26 cellular contexts compared by ENCODE assay signal in genomic region chr3:167940241-167940640, GRCh38.
DNase-seq lines count a peak whose midpoint lies in the region; ATAC-seq and TF ChIP-seq lines count a peak whose summit lies in the region.
"Had no signal": no experiment of that assay in that cellular context is flagged by ENCODE, and none has a peak within 500 bp of the region (broad histone marks: within the 10 kb centered on the region; RNA-seq: fewer than 3 reads in every experiment).

No MANE protein-coding gene starts in this region.

- H3K4me3 Mint-ChIP-seq in MCF 10A (ENCODE audit: unreplicated experiment), result no peak overlapping the region
- no peak overlapping the region for H3K4me3 Mint-ChIP-seq in natural killer cell treated with Interleukin-12 subunit alpha and Interleukin-12 subunit beta and Interleukin-15 and Interleukin-18, amount 100 ng/mL, for 72 hours
- H3K4me3 Mint-ChIP-seq: brain; naive thymus-derived CD8-positive, alpha-beta T cell; T-helper 2 cell treated with Interferon-gamma antibody and Interleukin-4, amounts not matched to agents 5 μg/mL and 100 μg/mL, for 36 hours; WTC11 had no signal

- H3K4me1 Mint-ChIP-seq in MCF 10A (ENCODE audit: insufficient read depth, unreplicated experiment), result peaks cover 26% of the 10 kb centered on the region
- H3K4me1 Mint-ChIP-seq in natural killer cell treated with Interleukin-12 subunit alpha and Interleukin-12 subunit beta and Interleukin-15 and Interleukin-18, amount 100 ng/mL, for 72 hours (ENCODE audit: low read depth in 2 of 2), result peaks cover 0 to 2% of the 10 kb centered on the region in 2 donors
- H3K4me1 Mint-ChIP-seq: brain had no signal

- H4K20me1 ChIP-seq in hepatocyte (ENCODE audit: insufficient read depth, poor library complexity, severe bottlenecking), result no peaks in the 10 kb centered on the region
- H4K20me1 ChIP-seq: BLaER1 had no signal

- no peak for TF ChIP-seq POLR2A in breast epithelium (IDR thresholded peaks at IDR 0.05)

- peak overlapping the region; percentile 71 for H3K9ac ChIP-seq in SK-N-MC (ENCODE audit: insufficient read length)
- H3K9ac ChIP-seq: BLaER1 had no signal

- ATAC-seq in natural killer cell treated with Interleukin-12 subunit alpha and Interleukin-12 subunit beta and Interleukin-15 and Interleukin-18, amount 100 ng/mL, for 72 hours, result no peak
- ATAC-seq: HCT116; heart right ventricle; naive thymus-derived CD8-positive, alpha-beta T cell; pancreas; right cardiac atrium; upper lobe of right lung; WTC11 had no signal

- H3K4me2 ChIP-seq in hepatocyte, result no peak overlapping the region

- H3K9me3 Mint-ChIP-seq in MCF 10A (ENCODE audit: unreplicated experiment), result no peaks in the 10 kb centered on the region
- no peaks in the 10 kb centered on the region for H3K9me3 Mint-ChIP-seq in natural killer cell treated with Interleukin-12 subunit alpha and Interleukin-12 subunit beta and Interleukin-15 and Interleukin-18, amount 100 ng/mL, for 72 hours
- H3K9me3 Mint-ChIP-seq: naive thymus-derived CD8-positive, alpha-beta T cell; T-helper 2 cell treated with Interferon-gamma antibody and Interleukin-4, amounts not matched to agents 5 μg/mL and 100 μg/mL, for 36 hours; WTC11 had no signal

- BruUV-seq in MCF 10A (replicated peaks; lab: Mats Ljungman, UMichigan), result no TSS peak

- H3K36me3 Mint-ChIP-seq in MCF 10A (ENCODE audit: insufficient read depth, unreplicated experiment), result peaks cover 8% of the 10 kb centered on the region
- H3K36me3 Mint-ChIP-seq in natural killer cell treated with Interleukin-12 subunit alpha and Interleukin-12 subunit beta and Interleukin-15 and Interleukin-18, amount 100 ng/mL, for 72 hours, result no peaks in the 10 kb centered on the region
- H3K36me3 Mint-ChIP-seq: brain; naive thymus-derived CD8-positive, alpha-beta T cell; WTC11 had no signal

- H3K4me1 ChIP-seq in breast epithelium (no peaks in the 10 kb centered on the region), hepatocyte (ENCODE audit: insufficient read depth) (no peaks in the 10 kb centered on the region)
- H3K4me1 ChIP-seq: pancreas, upper lobe of right lung had no signal

- no peaks in the 10 kb centered on the region for H3K79me2 ChIP-seq in hepatocyte

- H3K27ac ChIP-seq in breast epithelium (no peak overlapping the region), SK-N-MC (peak overlapping the region; percentile 98), hepatocyte (no peak overlapping the region)
- H3K27ac ChIP-seq: BLaER1, pancreas, upper lobe of right lung had no signal

- CTCF ChIA-PET in MCF 10A (lab: Yijun Ruan, JAX), result interaction anchor here (0.7 kb wide), 1 partner anchor 100 kb away, joined by 3 read pairs; no protein-coding TSS in a partner anchor

- H3K36me3 ChIP-seq in breast epithelium (no peaks in the 10 kb centered on the region), SK-N-MC (ENCODE audit: insufficient read depth, low read length) (no peaks in the 10 kb centered on the region), hepatocyte (replicated peaks; ENCODE audit: insufficient read depth, low read depth) (no peaks in the 10 kb centered on the region)
- H3K36me3 ChIP-seq: BLaER1, heart right ventricle, pancreas, upper lobe of right lung had no signal

- no peaks in the 10 kb centered on the region for H3K9me2 ChIP-seq in hepatocyte (replicated peaks; ENCODE audit: insufficient read depth)

- H2AFZ ChIP-seq in hepatocyte, result no peak overlapping the region

- TF ChIP-seq CTCF in MCF 10A (IDR thresholded peaks at IDR 0.05; ENCODE audit: unreplicated experiment) (no peak), breast epithelium (IDR thresholded peaks at IDR 0.05) (no peak), fibroblast of the aortic adventitia (IDR thresholded peaks at IDR 0.05; ENCODE audit: insufficient read depth, low read length) (no peak), hepatocyte (IDR thresholded peaks at IDR 0.05; ENCODE audit: poor library complexity) (no peak)

- H3K9me3 ChIP-seq in breast epithelium (no peaks in the 10 kb centered on the region), SK-N-MC (ENCODE audit: low read depth, low read length) (no peaks in the 10 kb centered on the region), hepatocyte (ENCODE audit: low read depth) (no peaks in the 10 kb centered on the region)
- H3K9me3 ChIP-seq: BLaER1, pancreas, upper lobe of right lung had no signal

- POLR2A ChIA-PET in MCF 10A (lab: Yijun Ruan, JAX), result interaction anchor here (0.8 kb wide), 2 partner anchors 10 to 63 kb away, joined by 3 to 4 read pairs; no protein-coding TSS in a partner anchor

- DNase-seq in MCF 10A (ENCODE audit: unreplicated experiment) (peak; percentile 35), breast epithelium (ENCODE audit: low spot score in 2 of 2) (no peak), SK-N-MC (ENCODE audit: low read depth, low spot score) (no peak), fibroblast of the aortic adventitia (ENCODE audit: low read depth) (peak; percentile 3), hepatocyte (ENCODE audit: low spot score) (no peak), NCI-H446 treated with DMSO at 0.1 percent for 48 hours (lab: John Stamatoyannopoulos, UW) (no peak)
- DNase-seq in natural killer cell treated with Interleukin-12 subunit alpha and Interleukin-12 subunit beta and Interleukin-15 and Interleukin-18, amount 100 ng/mL, for 72 hours (ENCODE audit: low spot score), result no peak
- no peak for DNase-seq in stimulated activated CD4-positive, alpha-beta T cell treated with anti-CD3 and anti-CD28 coated beads, Interleukin-4, amount 100 ng/mL, for 24 hours
- DNase-seq: activated CD4-positive, alpha-beta T cell treated with anti-CD3 and anti-CD28 coated beads, Interleukin-2, amount 50 U/mL, for 4 hours; activated CD8-positive, alpha-beta memory T cell treated with anti-CD3 and anti-CD28 coated beads, Interleukin-2, amount 50 U/mL, for 4 hours; activated effector memory CD4-positive, alpha-beta T cell treated with Interleukin-2 at 50 U/mL for 16 hours; GDM1; heart right ventricle; KG1; MV-4-11; naive thymus-derived CD8-positive, alpha-beta T cell; NCI-H187 treated with DMSO at 0.1 percent for 48 hours; NK-92 treated with Interleukin-12 subunit alpha and Interleukin-12 subunit beta, amount 100 ng/mL, for 24 hours; pancreas; right cardiac atrium; upper lobe of right lung had no signal

- peak overlapping the region; percentile 93 for H3K27ac Mint-ChIP-seq in MCF 10A (ENCODE audit: low read depth, unreplicated experiment)
- no peak overlapping the region for H3K27ac Mint-ChIP-seq in natural killer cell treated with Interleukin-12 subunit alpha and Interleukin-12 subunit beta and Interleukin-15 and Interleukin-18, amount 100 ng/mL, for 72 hours
- H3K27ac Mint-ChIP-seq: naive thymus-derived CD8-positive, alpha-beta T cell; T-helper 2 cell treated with Interferon-gamma antibody and Interleukin-4, amounts not matched to agents 5 μg/mL and 100 μg/mL, for 36 hours; WTC11 had no signal

- WGBS in hepatocyte (ENCODE audit: low lambda C conversion rate, missing lambda C conversion rate), result 95% methylated on average over 3 of the region's 3 CpGs

- H3K27me3 Mint-ChIP-seq in MCF 10A (ENCODE audit: insufficient read depth, unreplicated experiment), result peaks cover 16% of the 10 kb centered on the region
- peaks cover 0 to 20% of the 10 kb centered on the region in 2 donors for H3K27me3 Mint-ChIP-seq in natural killer cell treated with Interleukin-12 subunit alpha and Interleukin-12 subunit beta and Interleukin-15 and Interleukin-18, amount 100 ng/mL, for 72 hours
- H3K27me3 Mint-ChIP-seq: brain had no signal

- H3K27me3 ChIP-seq in breast epithelium, result no peaks in the 10 kb centered on the region
- H3K27me3 ChIP-seq in hepatocyte, result no peaks in the 10 kb centered on the region
- H3K27me3 ChIP-seq: BLaER1, pancreas, upper lobe of right lung had no signal

- no peak overlapping the region for H3K4me3 ChIP-seq in breast epithelium
- H3K4me3 ChIP-seq in SK-N-MC, result peak overlapping the region; percentile 79; the same call in 1 of the 2 replicates
- H3K4me3 ChIP-seq in fibroblast of the aortic adventitia (ENCODE audit: low read depth, low read length), result no peak overlapping the region
- H3K4me3 ChIP-seq in hepatocyte, result no peak overlapping the region
- H3K4me3 ChIP-seq: BLaER1, heart right ventricle, pancreas, upper lobe of right lung had no signal

- intact Hi-C loops in MCF 10A (cut with micrococcal nuclease) (no loop called here), breast epithelium (cut with DNase I; ENCODE audit: low total_unique reads) (no loop called here)

Comparison
In these comparisons a context has a peak if more than half of its experiments do, and no peak if none do; other contexts are left out.
1. DNase-seq: peak in MCF 10A (single experiment) and fibroblast of the aortic adventitia (single experiment); none in breast epithelium (0 of 2), SK-N-MC (single experiment), natural killer cell treated with Interleukin-12 subunit alpha and Interleukin-12 subunit beta and Interleukin-15 and Interleukin-18, amount 100 ng/mL, for 72 hours (single experiment), hepatocyte (single experiment), NCI-H446 treated with DMSO at 0.1 percent for 48 hours (single experiment) and stimulated activated CD4-positive, alpha-beta T cell treated with anti-CD3 and anti-CD28 coated beads, Interleukin-4, amount 100 ng/mL, for 24 hours (single experiment).